ENCODE assay signal across 1 cellular context in the genomic region with DNA sequence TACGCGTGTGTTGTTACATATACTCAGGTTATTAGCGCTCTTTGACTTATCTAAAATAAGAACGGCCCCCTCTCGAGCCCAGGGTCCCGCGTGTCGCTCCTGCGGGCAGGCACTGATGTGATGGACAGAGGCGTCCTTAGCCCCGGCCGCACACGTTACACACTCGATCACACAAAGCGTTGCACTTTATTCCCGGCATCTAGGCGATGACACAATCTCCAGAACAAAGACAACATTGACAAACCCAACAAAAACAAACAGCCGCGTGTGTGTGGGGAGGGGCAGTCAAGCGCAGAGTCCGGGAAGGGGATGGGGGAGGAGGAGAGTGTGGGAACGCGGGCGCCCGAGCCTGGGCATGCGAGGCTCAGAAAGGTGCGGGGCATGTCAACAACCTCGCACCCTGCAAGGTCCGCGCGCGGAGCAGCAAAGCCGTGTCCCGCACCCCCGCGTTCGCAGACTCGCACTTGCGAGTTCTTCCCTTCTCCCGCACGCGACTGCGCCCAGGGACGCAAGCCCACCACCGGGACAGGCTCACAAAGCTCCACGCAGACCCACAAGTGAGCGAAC.
TF ChIP-seq lines count a peak whose summit lies in the region.

No MANE protein-coding gene starts in this region.

TF ChIP-seq in HepG2, 621 proteins besides CTCF, POLR2A, EP300 and RAD21 (continued from another document):
- TF ChIP-seq TFE3 (CRISPR knock-in tag; IDR thresholded peaks at IDR 0.05) (peak; percentile 95), HNRNPK (IDR thresholded peaks at IDR 0.05; ENCODE audit: low read depth, low read length, poor library complexity, severe bottlenecking) (peak; percentile 84), RBFOX2 (IDR thresholded peaks at IDR 0.05; ENCODE audit: low read depth, low read length) (peak; percentile 94), ASH2L (IDR thresholded peaks at IDR 0.05; ENCODE audit: insufficient read length, low read depth, low read length) (no peak), SMAD1 (CRISPR knock-in tag; IDR thresholded peaks at IDR 0.05; ENCODE audit: borderline replicate concordance, low read depth) (no peak), TP53 (CRISPR knock-in tag; conservative IDR thresholded peaks at IDR 0.05) (0 out of 2 replicates have a peak, but pooled peaks have one; percentile 56), GZF1 (CRISPR knock-in tag; IDR thresholded peaks at IDR 0.05) (peak; percentile 4; the same call in 1 of the 2 replicates), ZNF7 (CRISPR knock-in tag; IDR thresholded peaks at IDR 0.05) (no peak), KAT8 (CRISPR knock-in tag; IDR thresholded peaks at IDR 0.05) (peak; percentile 35; the same call in 1 of the 2 replicates), SRY (CRISPR knock-in tag; IDR thresholded peaks at IDR 0.05) (peak; percentile 57), ZUFSP (CRISPR knock-in tag; IDR thresholded peaks at IDR 0.05; ENCODE audit: borderline replicate concordance) (no peak), ZNF354B (CRISPR knock-in tag; IDR thresholded peaks at IDR 0.05) (no peak; the same call in 1 of the 2 replicates), RELA (CRISPR knock-in tag; IDR thresholded peaks at IDR 0.05) (0 out of 2 replicates have a peak, but pooled peaks have one; percentile 28), ZNF121 (CRISPR knock-in tag; IDR thresholded peaks at IDR 0.05) (peak; percentile 44; the same call in 1 of the 2 replicates), ZNF678 (CRISPR knock-in tag; IDR thresholded peaks at IDR 0.05) (peak; percentile 89; the same call in 1 of the 2 replicates), THAP7 (CRISPR knock-in tag; IDR thresholded peaks at IDR 0.05) (no peak), SSRP1 (CRISPR knock-in tag; IDR thresholded peaks at IDR 0.05) (no peak), ZNF780A (CRISPR knock-in tag; IDR thresholded peaks at IDR 0.05) (peak; percentile 87), ZNF841 (CRISPR knock-in tag; IDR thresholded peaks at IDR 0.05; ENCODE audit: borderline replicate concordance) (peak; percentile 89; the same call in 1 of the 2 replicates), ZNF142 (CRISPR knock-in tag; IDR thresholded peaks at IDR 0.05) (peak; percentile 16; the same call in 1 of the 2 replicates), ZNF331 (CRISPR knock-in tag; IDR thresholded peaks at IDR 0.05) (peak; percentile 76; the same call in 1 of the 2 replicates)
- TF ChIP-seq, protein P1, sequence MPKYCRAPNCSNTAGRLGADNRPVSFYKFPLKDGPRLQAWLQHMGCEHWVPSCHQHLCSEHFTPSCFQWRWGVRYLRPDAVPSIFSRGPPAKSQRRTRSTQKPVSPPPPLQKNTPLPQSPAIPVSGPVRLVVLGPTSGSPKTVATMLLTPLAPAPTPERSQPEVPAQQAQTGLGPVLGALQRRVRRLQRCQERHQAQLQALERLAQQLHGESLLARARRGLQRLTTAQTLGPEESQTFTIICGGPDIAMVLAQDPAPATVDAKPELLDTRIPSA (CRISPR knock-in tag; IDR thresholded peaks at IDR 0.05; ENCODE audit: borderline replicate concordance) = no peak
- TF ChIP-seq, protein P2, sequence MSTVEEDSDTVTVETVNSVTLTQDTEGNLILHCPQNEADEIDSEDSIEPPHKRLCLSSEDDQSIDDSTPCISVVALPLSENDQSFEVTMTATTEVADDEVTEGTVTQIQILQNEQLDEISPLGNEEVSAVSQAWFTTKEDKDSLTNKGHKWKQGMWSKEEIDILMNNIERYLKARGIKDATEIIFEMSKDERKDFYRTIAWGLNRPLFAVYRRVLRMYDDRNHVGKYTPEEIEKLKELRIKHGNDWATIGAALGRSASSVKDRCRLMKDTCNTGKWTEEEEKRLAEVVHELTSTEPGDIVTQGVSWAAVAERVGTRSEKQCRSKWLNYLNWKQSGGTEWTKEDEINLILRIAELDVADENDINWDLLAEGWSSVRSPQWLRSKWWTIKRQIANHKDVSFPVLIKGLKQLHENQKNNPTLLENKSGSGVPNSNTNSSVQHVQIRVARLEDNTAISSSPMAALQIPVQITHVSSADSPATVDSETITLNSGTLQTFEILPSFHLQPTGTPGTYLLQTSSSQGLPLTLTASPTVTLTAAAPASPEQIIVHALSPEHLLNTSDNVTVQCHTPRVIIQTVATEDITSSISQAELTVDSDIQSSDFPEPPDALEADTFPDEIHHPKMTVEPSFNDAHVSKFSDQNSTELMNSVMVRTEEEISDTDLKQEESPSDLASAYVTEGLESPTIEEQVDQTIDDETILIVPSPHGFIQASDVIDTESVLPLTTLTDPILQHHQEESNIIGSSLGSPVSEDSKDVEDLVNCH (CRISPR knock-in tag; IDR thresholded peaks at IDR 0.05) = no peak
- TF ChIP-seq, protein P3, sequence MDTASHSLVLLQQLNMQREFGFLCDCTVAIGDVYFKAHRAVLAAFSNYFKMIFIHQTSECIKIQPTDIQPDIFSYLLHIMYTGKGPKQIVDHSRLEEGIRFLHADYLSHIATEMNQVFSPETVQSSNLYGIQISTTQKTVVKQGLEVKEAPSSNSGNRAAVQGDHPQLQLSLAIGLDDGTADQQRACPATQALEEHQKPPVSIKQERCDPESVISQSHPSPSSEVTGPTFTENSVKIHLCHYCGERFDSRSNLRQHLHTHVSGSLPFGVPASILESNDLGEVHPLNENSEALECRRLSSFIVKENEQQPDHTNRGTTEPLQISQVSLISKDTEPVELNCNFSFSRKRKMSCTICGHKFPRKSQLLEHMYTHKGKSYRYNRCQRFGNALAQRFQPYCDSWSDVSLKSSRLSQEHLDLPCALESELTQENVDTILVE (CRISPR knock-in tag; IDR thresholded peaks at IDR 0.05) = peak; percentile 82
